15 cellular contexts compared by ENCODE assay signal in genomic region chr1:3488432-3488831, GRCh38. TPM values are rescaled to one million over a fixed set of nuclear protein-coding genes. Genes with fewer than 3 reads are reported as not detected.
DNase-seq lines count a peak whose midpoint lies in the region; ATAC-seq, FAIRE-seq and TF ChIP-seq lines count a peak whose summit lies in the region.
"Had no signal": no experiment of that assay in that cellular context is flagged by ENCODE, and none has a peak within 500 bp of the region (broad histone marks: within the 10 kb centered on the region; RNA-seq: fewer than 3 reads in every experiment).

No MANE protein-coding gene starts in this region.

- no peak for TF ChIP-seq EP300 in H1 (IDR thresholded peaks at IDR 0.05; ENCODE audit: borderline replicate concordance in 1 of 2, low read depth in 2 of 2, low read length in 2 of 2)

- H4K20me1 ChIP-seq in HCT116 (ENCODE audit: insufficient read depth) (no peaks in the 10 kb centered on the region), PC-3 (ENCODE audit: low read length) (no peaks in the 10 kb centered on the region), H1 (replicated peaks in 1 of 2; ENCODE audit: control insufficient read depth in 1 of 2, insufficient read depth in 2 of 2, low read length in 2 of 2) (peaks cover 0 to 4% of the 10 kb centered on the region in 2 experiments)

- no peak for DNase-seq in HCT116 (ENCODE audit: low read depth, low spot score)
- no peak for DNase-seq in PC-3
- no peak for DNase-seq in H1 (ENCODE audit: low read depth in 1 of 2, low spot score in 2 of 2)
- no peak for DNase-seq in urothelium cell line (ENCODE audit: low spot score)
- DNase-seq in germinal center (ENCODE audit: low spot score) = no peak
- DNase-seq: C1 segment of cervical spinal cord; CD4-positive, alpha-beta memory T cell; COR-L47; DMS153; DND-41; GM23248; H9 had no signal

- no peak overlapping the region for H3K4ac ChIP-seq in H1 (replicated peaks; ENCODE audit: insufficient read length, low read depth, low read length)

- H3K79me1 ChIP-seq in H1 (ENCODE audit: low read depth, low read length) = no peaks in the 10 kb centered on the region

- H3K79me2 ChIP-seq in HCT116 (ENCODE audit: insufficient read depth, low read length) (no peaks in the 10 kb centered on the region), PC-3 (ENCODE audit: low read length) (no peaks in the 10 kb centered on the region), H1 (ENCODE audit: control insufficient read depth in 1 of 2, insufficient read depth in 2 of 2, low read length in 2 of 2) (no peaks in the 10 kb centered on the region)

- no peak overlapping the region for H3K14ac ChIP-seq in H1 (ENCODE audit: insufficient read length)

- peaks cover 0 to 9% of the 10 kb centered on the region in 2 experiments; a peak in 1 of 4 replicates for H3K9me3 ChIP-seq in HCT116 (ENCODE audit: control insufficient read depth in 1 of 2, insufficient read depth in 1 of 2, low read depth in 1 of 2, low read length in 2 of 2)
- H3K9me3 ChIP-seq in PC-3 (ENCODE audit: low read length) = no peaks in the 10 kb centered on the region
- peaks cover 8 to 26% of the 10 kb centered on the region in 2 experiments; a peak in 2 of 4 replicates for H3K9me3 ChIP-seq in H1 (ENCODE audit: insufficient read depth in 2 of 2, low read depth in 1 of 2, low read length in 1 of 2)

- 93% methylated on average over 4 of the region's 4 CpGs; no CpG with 5 or more reads in 1 of the 2 experiments for WGBS in H1 (ENCODE audit: extremely low coverage in 1 of 2, insufficient coverage in 1 of 2, insufficient read length in 1 of 2, insufficient replicate concordance in 2 of 2, low coverage in 1 of 2, low lambda C conversion rate in 2 of 2, missing lambda C conversion rate in 1 of 2), 2 experiments

- no peaks in the 10 kb centered on the region for H3K27me3 ChIP-seq in HCT116 (ENCODE audit: insufficient read depth, low read length)
- H3K27me3 ChIP-seq in PC-3 (ENCODE audit: low read length) = no peaks in the 10 kb centered on the region
- H3K27me3 ChIP-seq in H1 (replicated peaks in 1 of 4; ENCODE audit: control insufficient read depth in 3 of 4, extremely low read depth in 1 of 4, insufficient read depth in 3 of 4, low read length in 3 of 4) = no peaks in the 10 kb centered on the region

- no peaks in the 10 kb centered on the region for H3K23me2 ChIP-seq in H1 (ENCODE audit: low read depth, low read length)

- TF ChIP-seq CTCF in HCT116 (IDR thresholded peaks at IDR 0.05 in 2 of 3, conservative IDR thresholded peaks at IDR 0.05 in 1 of 3; ENCODE audit: borderline replicate concordance in 1 of 3, insufficient read depth in 1 of 3, low read depth in 2 of 3, low read length in 2 of 3) (no peak), PC-3 (conservative IDR thresholded peaks at IDR 0.05; ENCODE audit: low read depth, low read length) (no peak), H1 (IDR thresholded peaks at IDR 0.05; ENCODE audit: control extremely low read depth in 1 of 3, insufficient read depth in 1 of 3, low read depth in 1 of 3, low read length in 3 of 3) (no peak)

- no peak overlapping the region for H3K23ac ChIP-seq in H1 (ENCODE audit: insufficient read length)

- H2BK5ac ChIP-seq in H1 (ENCODE audit: low read depth, low read length) = no peak overlapping the region

- H3K9me2 ChIP-seq in HCT116 (ENCODE audit: insufficient read depth) (no peaks in the 10 kb centered on the region), PC-3 (replicated peaks; ENCODE audit: low read length) (no peaks in the 10 kb centered on the region)

- H3K56ac ChIP-seq in H1 (replicated peaks; ENCODE audit: insufficient read length, low read depth, low read length) = no peak overlapping the region

- no peak overlapping the region for H2AK5ac ChIP-seq in H1 (ENCODE audit: low read depth, low read length)

- ATAC-seq in HCT116 (no peak), PC-3 (no peak), HG02623 (IDR thresholded peaks at IDR 0.05; ENCODE audit: unreplicated experiment) (no peak)

- no peak overlapping the region for H2BK15ac ChIP-seq in H1 (ENCODE audit: low read length)

- no peak for TF ChIP-seq RAD21 in HCT116 (IDR thresholded peaks at IDR 0.05; ENCODE audit: low read depth)
- TF ChIP-seq RAD21 in H1 (IDR thresholded peaks at IDR 0.05 in 1 of 2, conservative IDR thresholded peaks at IDR 0.05 in 1 of 2; ENCODE audit: low read depth in 2 of 2, low read length in 2 of 2) = no peak

- POLR2A ChIA-PET in HCT116 (lab: Charles Lee) = no interaction called here
- POLR2A ChIA-PET in PC-3 (lab: Charles Lee; ENCODE audit: unreplicated experiment) = no interaction called here
- POLR2A ChIA-PET in H1 (lab: Charles Lee; ENCODE audit: partially characterized antibody) = interaction anchor here (0.7 kb wide), 1 partner anchor 96 kb away, joined by 4 read pairs; no protein-coding TSS in a partner anchor

- H3K9ac ChIP-seq in HCT116 (ENCODE audit: low read length) (no peak overlapping the region), PC-3 (ENCODE audit: low read length) (no peak overlapping the region), H1 (replicated peaks in 1 of 4; ENCODE audit: extremely low read depth in 1 of 4, low read depth in 3 of 4, low read length in 3 of 4) (no peak overlapping the region)
- H3K9ac ChIP-seq: GM23248 had no signal

- H4K8ac ChIP-seq in H1 (ENCODE audit: extremely low read depth, insufficient read depth, low read length) = no peak overlapping the region

- no peak overlapping the region for H3K18ac ChIP-seq in H1 (ENCODE audit: extremely low read depth, low read length)

- no peak overlapping the region for H4K5ac ChIP-seq in H1 (ENCODE audit: insufficient read length, low read depth, low read length)

- H3K36me3 ChIP-seq in HCT116 (ENCODE audit: control insufficient read depth in 1 of 2, insufficient read depth in 2 of 2, low read length in 2 of 2) = no peaks in the 10 kb centered on the region
- H3K36me3 ChIP-seq in PC-3 (ENCODE audit: low read depth, low read length) = no peaks in the 10 kb centered on the region
- H3K36me3 ChIP-seq in H1 (ENCODE audit: control insufficient read depth in 2 of 4, insufficient read depth in 4 of 4, low read length in 3 of 4) = no peaks in the 10 kb centered on the region; a peak in 1 of 8 replicates

- H2BK120ac ChIP-seq in H1 (replicated peaks; ENCODE audit: low read depth, low read length) = no peak overlapping the region

- CTCF ChIA-PET in HCT116 (lab: Charles Lee) (interaction anchor here (1.0 to 1.6 kb wide), 2 partner anchors 35 to 131 kb away, joined by 4 read pairs; no protein-coding TSS in a partner anchor), PC-3 (lab: Charles Lee) (interaction anchor here (1.0 kb wide), 1 partner anchor 35 kb away, joined by 5 read pairs; no protein-coding TSS in a partner anchor), H1 (lab: Charles Lee; ENCODE audit: partially characterized antibody) (interaction anchor here (0.7 to 5.3 kb wide), 12 partner anchors 9 to 236 kb away, joined by 3 to 59 read pairs (median 4); no protein-coding TSS in a partner anchor)

- TF ChIP-seq POLR2A in HCT116 (IDR thresholded peaks at IDR 0.05; ENCODE audit: borderline replicate concordance, extremely low read depth, insufficient read depth, insufficient read length) = no peak
- TF ChIP-seq POLR2A in H1 (IDR thresholded peaks at IDR 0.05; ENCODE audit: control extremely low read depth in 1 of 2, low read depth in 2 of 2, low read length in 2 of 2) = no peak

- no peak overlapping the region for H2BK12ac ChIP-seq in H1 (ENCODE audit: low read depth, low read length)

- H3K4me1 ChIP-seq in HCT116 (ENCODE audit: control insufficient read depth in 1 of 2, insufficient read depth in 2 of 2, low read length in 2 of 2) = peaks cover 0 to 32% of the 10 kb centered on the region in 2 experiments; a peak in 2 of 4 replicates
- H3K4me1 ChIP-seq in PC-3 (ENCODE audit: insufficient read depth, low read length) = peaks cover 17% of the 10 kb centered on the region
- H3K4me1 ChIP-seq in H1 (replicated peaks in 1 of 4; ENCODE audit: control insufficient read depth in 3 of 4, insufficient read depth in 4 of 4, low read length in 3 of 4) = no peaks in the 10 kb centered on the region; a peak in 1 of 7 replicates

- peak; percentile 42 for FAIRE-seq in H1 (lab: Jason Lieb, UNC)
- FAIRE-seq in urothelium cell line (lab: Jason Lieb, UNC) = no peak
- FAIRE-seq: G401.6, GM12892 had no signal

- no peak overlapping the region for H4K91ac ChIP-seq in H1 (replicated peaks; ENCODE audit: insufficient read length, low read length)

- intact Hi-C loops in HCT116 (cut with micrococcal nuclease) = no loop called here
- intact Hi-C loops in PC-3 (cut with micrococcal nuclease) = no loop called here

- RAD21 ChIA-PET in HCT116 (lab: Charles Lee; ENCODE audit: low non-redundant PET in 1 of 2, low total read pairs in 2 of 2, uncharacterized antibody in 2 of 2, unreplicated experiment in 2 of 2) = no interaction called here

- H3F3A ChIP-seq in PC-3 (ENCODE audit: low read length, unreplicated experiment) = no peaks in the 10 kb centered on the region

- H3K4me3 ChIP-seq in HCT116 (replicated peaks in 1 of 2; ENCODE audit: low read depth in 1 of 2, low read length in 2 of 2) (no peak overlapping the region), PC-3 (ENCODE audit: low read length) (no peak overlapping the region), H1 (ENCODE audit: extremely low read depth in 1 of 4, insufficient read depth in 2 of 4, low read depth in 3 of 4, low read length in 4 of 4) (no peak overlapping the region)
- H3K4me3 ChIP-seq: GM23248 had no signal

- H3K4me2 ChIP-seq in HCT116 (ENCODE audit: low read length) (no peak overlapping the region), PC-3 (ENCODE audit: low read length) (no peak overlapping the region), H1 (ENCODE audit: insufficient read depth in 1 of 2, low read depth in 2 of 2, low read length in 2 of 2) (no peak overlapping the region)

- BruUV-seq in HCT116 (replicated peaks; lab: Mats Ljungman, UMichigan) (TSS peak; percentile 35), PC-3 (replicated peaks; lab: Mats Ljungman, UMichigan) (TSS peak; percentile 36)

- H2AFZ ChIP-seq in HCT116 (ENCODE audit: low read depth, low read length, poor library complexity, severe bottlenecking) (no peak overlapping the region), PC-3 (ENCODE audit: low read length) (no peak overlapping the region), H1 (ENCODE audit: low read length) (no peak overlapping the region)
- H2AFZ ChIP-seq: GM23248 had no signal

- H3K27ac ChIP-seq in HCT116 (ENCODE audit: low read depth, low read length) (no peak overlapping the region), PC-3 (ENCODE audit: low read length) (no peak overlapping the region), H1 (ENCODE audit: low read depth, low read length) (no peak overlapping the region)
- H3K27ac ChIP-seq: GM23248 had no signal

- no peak overlapping the region for H2BK20ac ChIP-seq in H1 (ENCODE audit: low read length)

RNA-seq across cellular contexts. Expression of gene ARHGEF16, which starts 34.0 kb away (rescaled TPM):
- total RNA-seq in HCT116 (2021; ENCODE audit: unreplicated experiment) (37.4 TPM), PC-3 (2014; rRNA removed) (54.3 and 60.7 TPM in 2 replicates)
- 29.5 and 34.9 TPM in 2 replicates for polyA plus RNA-seq in HCT116 (2012)
- 20.0 and 20.7 TPM in 2 replicates for total RNA-seq in H1 (2021; fragmentation: NEBNext Ultra II Directional; extraction: Animal tissue kit (Norgen Biotek cat#: 25700))
- 18.3 and 25.0 TPM in 2 replicates for polyA plus RNA-seq in H1 (2011; rRNA removed)
- 20.5 TPM for polyA plus RNA-seq in H1 (2011; cell fraction: cytosol; rRNA removed)
- polyA plus RNA-seq in H1 (2011; cell fraction: nucleus; rRNA removed) = 55.6 TPM
- 11.4 to 18.1 TPM (median 16.6 TPM) in 4 replicates for polyA plus RNA-seq in H1 (2012, experiment 1 of 2)
- polyA plus RNA-seq in H1 (2012, experiment 2 of 2) = 15.7 TPM
- 8.9 TPM for polyA plus RNA-seq in H1 (2013, experiment 1 of 2)
- 7.8 TPM for polyA plus RNA-seq in H1 (2013, experiment 2 of 2)
- polyA minus RNA-seq in H1 (2011; rRNA and poly(A)+ RNA removed) = 32.5 and 33.4 TPM in 2 replicates
- 10.1 TPM for polyA minus RNA-seq in H1 (2011; cell fraction: cytosol; rRNA and poly(A)+ RNA removed)
- 24.2 TPM for polyA minus RNA-seq in H1 (2011; cell fraction: nucleus; rRNA and poly(A)+ RNA removed)
- total RNA-seq: GM23248 had no signal
- polyA plus RNA-seq: GM23248 had no signal
